ENCODE assay signal across 24 cellular contexts in the genomic region with DNA sequence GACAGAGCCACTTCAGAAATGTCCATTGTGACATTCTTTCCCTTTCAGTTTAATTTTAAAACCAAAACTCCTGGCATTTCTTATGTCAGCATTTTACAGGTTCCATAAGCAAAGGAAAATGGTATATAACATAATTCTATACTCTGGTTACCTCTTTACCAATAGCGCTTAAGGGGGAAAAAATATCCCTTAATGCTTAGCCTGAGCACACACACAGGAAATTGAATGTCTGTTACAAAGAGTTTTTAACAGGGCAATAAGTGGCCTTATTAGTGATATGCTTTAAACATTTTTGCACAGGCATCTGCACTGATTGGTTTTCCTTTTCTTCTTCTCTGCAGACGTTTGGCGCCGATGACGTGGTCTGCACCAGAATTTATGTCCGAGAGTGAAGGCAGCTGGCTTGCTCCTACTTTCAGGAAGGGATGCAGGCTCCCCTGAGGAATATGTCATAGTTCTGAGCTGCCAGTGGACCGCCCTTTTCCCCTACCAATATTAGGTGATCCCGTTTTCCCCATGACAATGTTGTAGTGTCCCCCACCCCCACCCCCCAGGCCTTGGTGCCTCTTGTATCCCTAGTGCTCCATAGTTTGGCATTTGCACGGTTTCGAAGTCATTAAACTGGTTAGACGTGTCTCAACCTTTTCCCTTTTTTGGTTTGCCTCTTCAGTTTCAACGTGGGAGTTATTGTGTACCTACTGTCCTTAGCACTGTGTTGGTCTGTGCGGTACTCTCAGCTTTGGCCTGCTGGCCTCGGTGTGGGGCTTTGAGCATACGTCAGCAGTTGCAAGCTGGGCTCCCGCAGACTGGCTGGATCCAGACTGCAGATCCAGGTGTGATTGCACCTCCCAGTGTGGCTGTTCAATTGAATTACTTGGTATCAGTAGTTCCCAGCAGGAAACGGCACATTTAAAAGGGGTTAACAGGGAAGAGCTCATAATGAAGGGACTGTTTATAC. TPM values are rescaled to one million over a fixed set of nuclear protein-coding genes. Genes with fewer than 3 reads are reported as not detected.
DNase-seq lines count a peak whose midpoint lies in the region; ATAC-seq and TF ChIP-seq lines count a peak whose summit lies in the region.
"Had no signal": no experiment of that assay in that cellular context is flagged by ENCODE, and none has a peak within 500 bp of the region (broad histone marks: within the 10 kb centered on the region; RNA-seq: fewer than 3 reads in every experiment).

No MANE protein-coding gene starts in this region.

- H3K27ac ChIP-seq in PC-3 (ENCODE audit: low read length) (peak overlapping the region; percentile 33), mesenchymal stem cell (ENCODE audit: low read length, poor library complexity, severe bottlenecking) (no peak overlapping the region)
- H3K27ac ChIP-seq: tibial artery had no signal

- no peaks in the 10 kb centered on the region for H3F3A ChIP-seq in PC-3 (ENCODE audit: low read length, unreplicated experiment)

- H3K14ac ChIP-seq in mesenchymal stem cell (ENCODE audit: low read length in 2 of 2), result no peak overlapping the region

- TF ChIP-seq CTCF in PC-3 (conservative IDR thresholded peaks at IDR 0.05; ENCODE audit: low read depth, low read length) (no peak), type B pancreatic cell (conservative IDR thresholded peaks at IDR 0.05) (no peak)

- no peaks in the 10 kb centered on the region for H3K9me3 Mint-ChIP-seq in type B pancreatic cell
- H3K9me3 Mint-ChIP-seq: activated CD4-positive, alpha-beta T cell treated with anti-CD3 and anti-CD28 coated beads, Interleukin-2, amount 10 ng/mL, durations not matched to agents 24 days and 14 days had no signal

- peak overlapping the region; percentile 72 for H2AFZ ChIP-seq in PC-3 (ENCODE audit: low read length)
- no peak overlapping the region for H2AFZ ChIP-seq in mesenchymal stem cell (ENCODE audit: low read depth, low read length)

- H4K20me1 ChIP-seq in PC-3 (ENCODE audit: low read length), result no peaks in the 10 kb centered on the region

- H3K4me2 ChIP-seq in PC-3 (ENCODE audit: low read length) (peak overlapping the region; percentile 50), mesenchymal stem cell (ENCODE audit: low read length, poor library complexity, severe bottlenecking) (no peak overlapping the region)
- H3K4me2 ChIP-seq: smooth muscle cell had no signal

- H3K9me3 ChIP-seq in PC-3 (ENCODE audit: low read length) (no peaks in the 10 kb centered on the region), mesenchymal stem cell (ENCODE audit: control insufficient read depth, low read length) (no peaks in the 10 kb centered on the region)
- H3K9me3 ChIP-seq: tibial artery had no signal

- H3K9ac ChIP-seq in PC-3 (ENCODE audit: low read length), result no peak overlapping the region
- H3K9ac ChIP-seq in mesenchymal stem cell (ENCODE audit: low read length), result no peak overlapping the region

- intact Hi-C loops in PC-3 (cut with micrococcal nuclease), result no loop called here

- POLR2A ChIA-PET in PC-3 (lab: Charles Lee; ENCODE audit: unreplicated experiment), result no interaction called here

- peak; percentile 37 for DNase-seq in DMS53 (lab: John Stamatoyannopoulos, UW)
- DNase-seq in DMS53 treated with DMSO at 0.1 percent for 48 hours (lab: John Stamatoyannopoulos, UW; ENCODE audit: unreplicated experiment), result no peak
- peak; percentile 56 for DNase-seq in PC-3
- peak; percentile 49 for DNase-seq in mesenchymal stem cell
- DNase-seq in type B pancreatic cell (ENCODE audit: extremely low spot score, unreplicated experiment), result no peak
- DNase-seq in stimulated activated CD4-positive, alpha-beta T cell treated with anti-CD3 and anti-CD28 coated beads, Interleukin-2, amount 100 ng/mL, for 48 hours, result no peak
- no peak for DNase-seq in HuH-7 (ENCODE audit: low spot score)
- DNase-seq: activated CD4-positive, alpha-beta T cell treated with anti-CD3 and anti-CD28 coated beads, Interleukin-2, amount 10 ng/mL, durations not matched to agents 24 days and 14 days; activated CD8-positive, alpha-beta memory T cell treated with anti-CD3 and anti-CD28 coated beads, Interleukin-2, amount 50 U/mL, for 48 hours; activated naive CD4-positive, alpha-beta T cell; anterior cingulate cortex; C1 segment of cervical spinal cord; DMS79; HCEC 1CT; left ventricle myocardium superior; naive thymus-derived CD4-positive, alpha-beta T cell; NCI-H1694 treated with DMSO at 0.1 percent for 48 hours; NCI-H526 treated with DMSO at 0.1 percent for 48 hours; tibial artery had no signal

- no peaks in the 10 kb centered on the region for H3K79me2 ChIP-seq in PC-3 (ENCODE audit: low read length)

- no peak overlapping the region for H3K23ac ChIP-seq in mesenchymal stem cell (ENCODE audit: low read length in 2 of 2)

- peak overlapping the region in 1 of 2 experiments; percentile 5 for H3K18ac ChIP-seq in mesenchymal stem cell (ENCODE audit: low read depth in 1 of 2, low read length in 2 of 2)

- no peak for ATAC-seq in PC-3
- ATAC-seq in GM18870 (IDR thresholded peaks at IDR 0.05; ENCODE audit: unreplicated experiment), result no peak
- ATAC-seq: left ventricle myocardium superior; naive thymus-derived CD4-positive, alpha-beta T cell; Panc1 had no signal

- CTCF ChIA-PET in PC-3 (lab: Charles Lee), result no interaction called here

- BruUV-seq in PC-3 (replicated peaks; lab: Mats Ljungman, UMichigan), result no TSS peak

- peaks cover 19% of the 10 kb centered on the region for H3K27me3 Mint-ChIP-seq in type B pancreatic cell

- H3K9me2 ChIP-seq in PC-3 (replicated peaks; ENCODE audit: low read length), result no peaks in the 10 kb centered on the region

- peaks cover 14% of the 10 kb centered on the region for H3K4me1 ChIP-seq in PC-3 (ENCODE audit: insufficient read depth, low read length)
- H3K4me1 ChIP-seq in mesenchymal stem cell (ENCODE audit: control insufficient read depth, insufficient read depth, low read depth, low read length), result no peaks in the 10 kb centered on the region
- H3K4me1 ChIP-seq: tibial artery had no signal

- H2BK15ac ChIP-seq in mesenchymal stem cell (ENCODE audit: low read depth, poor library complexity, severe bottlenecking), result no peak overlapping the region

- no peaks in the 10 kb centered on the region for H3K79me1 ChIP-seq in mesenchymal stem cell (replicated peaks; ENCODE audit: low read length, poor library complexity, severe bottlenecking)

- peak overlapping the region; percentile 10 for H3K4me3 Mint-ChIP-seq in type B pancreatic cell
- H3K4me3 Mint-ChIP-seq: activated CD4-positive, alpha-beta T cell treated with anti-CD3 and anti-CD28 coated beads, Interleukin-2, amount 10 ng/mL, durations not matched to agents 24 days and 14 days; naive thymus-derived CD4-positive, alpha-beta T cell had no signal

- peak overlapping the region; percentile 8 for H4K8ac ChIP-seq in mesenchymal stem cell (ENCODE audit: low read length)

- H3K4me3 ChIP-seq in PC-3 (ENCODE audit: low read length) (no peak overlapping the region), mesenchymal stem cell (ENCODE audit: insufficient read depth in 1 of 2, low read depth in 1 of 2, low read length in 2 of 2) (no peak overlapping the region)
- H3K4me3 ChIP-seq: smooth muscle cell, tibial artery had no signal

- H3K36me3 Mint-ChIP-seq in type B pancreatic cell, result peaks cover 6% of the 10 kb centered on the region
- H3K36me3 Mint-ChIP-seq: naive thymus-derived CD4-positive, alpha-beta T cell had no signal

- no peaks in the 10 kb centered on the region for H3K36me3 ChIP-seq in PC-3 (ENCODE audit: low read depth, low read length)
- H3K36me3 ChIP-seq in mesenchymal stem cell (ENCODE audit: control insufficient read depth in 1 of 2, insufficient read depth in 2 of 2, low read depth in 1 of 2, low read length in 2 of 2), result no peaks in the 10 kb centered on the region
- H3K36me3 ChIP-seq: tibial artery had no signal

- H3K27ac Mint-ChIP-seq in type B pancreatic cell, result no peak overlapping the region
- H3K27ac Mint-ChIP-seq: activated CD4-positive, alpha-beta T cell treated with anti-CD3 and anti-CD28 coated beads, Interleukin-2, amount 10 ng/mL, durations not matched to agents 24 days and 14 days; progenitor cell of endocrine pancreas had no signal

- H4K91ac ChIP-seq in mesenchymal stem cell (ENCODE audit: low read length), result no peak overlapping the region

- H2BK120ac ChIP-seq in mesenchymal stem cell (ENCODE audit: low read depth, low read length), result no peak overlapping the region

- H3K4me1 Mint-ChIP-seq in type B pancreatic cell (ENCODE audit: unreplicated experiment), result peaks cover 45% of the 10 kb centered on the region
- H3K4me1 Mint-ChIP-seq: activated CD4-positive, alpha-beta T cell treated with anti-CD3 and anti-CD28 coated beads, Interleukin-2, amount 10 ng/mL, durations not matched to agents 24 days and 14 days; naive thymus-derived CD4-positive, alpha-beta T cell had no signal

- H2BK5ac ChIP-seq in mesenchymal stem cell (ENCODE audit: low read depth, low read length, poor library complexity, severe bottlenecking), result no peak overlapping the region

- 53% methylated on average over 16 of the region's 17 CpGs for WGBS in mesenchymal stem cell

- H2AK5ac ChIP-seq in mesenchymal stem cell (ENCODE audit: low read length, severe bottlenecking), result no peak overlapping the region

- no peak overlapping the region for H2BK12ac ChIP-seq in mesenchymal stem cell (ENCODE audit: low read length in 2 of 2)

- no peak overlapping the region for H3K4ac ChIP-seq in mesenchymal stem cell (ENCODE audit: low read depth in 1 of 2, low read length in 2 of 2)

- H3K27me3 ChIP-seq in PC-3 (ENCODE audit: low read length), result peaks cover 6% of the 10 kb centered on the region
- peaks cover 34 to 47% of the 10 kb centered on the region in 2 experiments for H3K27me3 ChIP-seq in mesenchymal stem cell (ENCODE audit: control insufficient read depth in 1 of 2, insufficient read depth in 1 of 2, low read length in 2 of 2)

RNA-seq across cellular contexts. Expression of gene CRABP1, which starts 7.7 kb away (rescaled TPM):
- not detected in 2 replicates for total RNA-seq in PC-3 (2014; rRNA removed)
- not detected for polyA plus RNA-seq in mesenchymal stem cell (2013, experiment 1 of 2)
- not detected for polyA plus RNA-seq in mesenchymal stem cell (2013, experiment 2 of 2)
- 20.5 and 685 TPM in 2 replicates for total RNA-seq in type B pancreatic cell (ENCODE audit: low replicate concordance)
- total RNA-seq: activated CD4-positive, alpha-beta T cell treated with anti-CD3 and anti-CD28 coated beads, Interleukin-2, amount 10 ng/mL, durations not matched to agents 24 days and 14 days; HT-29; left ventricle myocardium superior; naive thymus-derived CD4-positive, alpha-beta T cell had no signal
- polyA plus RNA-seq: naive thymus-derived CD4-positive, alpha-beta T cell had no signal

RNA-seq across cellular contexts. Expression of gene SKIC8, which starts 48.5 kb away (rescaled TPM):
- 54.7 and 56.1 TPM in 2 replicates for total RNA-seq in PC-3 (2014; rRNA removed)
- 29.0 TPM for polyA plus RNA-seq in mesenchymal stem cell (2013, experiment 1 of 2)
- 29.2 TPM for polyA plus RNA-seq in mesenchymal stem cell (2013, experiment 2 of 2)
- 43.6 and 54.4 TPM in 2 replicates for total RNA-seq in type B pancreatic cell (ENCODE audit: low replicate concordance)

Comparison
In these comparisons a context has a peak if more than half of its experiments do, and no peak if none do; other contexts are left out.
1. DNase-seq: peak in DMS53 (single experiment), PC-3 (single experiment) and mesenchymal stem cell (single experiment); none in DMS53 treated with DMSO at 0.1 percent for 48 hours (single experiment), type B pancreatic cell (single experiment), stimulated activated CD4-positive, alpha-beta T cell treated with anti-CD3 and anti-CD28 coated beads, Interleukin-2, amount 100 ng/mL, for 48 hours (0 of 2) and HuH-7 (single experiment).
2. RNA of gene CRABP1, which starts 7.7 kb away (total RNA-seq): 20.5 to 685 TPM in type B pancreatic cell; not detected in PC-3; every median in the first group is over 10 times any median in the second.